5 cellular contexts compared by ENCODE assay signal in the genomic region with DNA sequence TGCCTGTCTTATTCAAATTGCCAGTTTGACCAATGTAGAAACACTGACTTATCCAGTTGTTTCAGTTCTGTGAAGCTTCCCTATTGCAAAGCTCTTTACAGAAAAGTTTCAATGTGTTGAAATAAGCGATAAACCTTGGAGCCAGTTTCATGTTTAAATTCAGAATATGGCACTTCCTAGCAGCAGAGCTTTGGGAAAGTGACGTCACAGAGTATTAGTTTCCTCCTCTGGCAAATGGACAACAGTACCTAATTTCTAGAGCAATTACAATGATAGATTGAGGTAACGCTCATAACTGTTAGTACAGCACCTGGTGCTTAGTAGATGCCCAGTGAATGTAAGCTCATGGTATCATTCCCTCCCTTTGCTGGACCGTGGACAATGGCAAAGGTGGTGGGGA.
"Had no signal": no experiment of that assay in that cellular context is flagged by ENCODE, and none has a peak within 500 bp of the region (broad histone marks: within the 10 kb centered on the region; RNA-seq: fewer than 3 reads in every experiment).

No MANE protein-coding gene starts in this region.

- DNase-seq: IMR-90, KBM-7 had no signal

- ATAC-seq: K562 had no signal

- H3K27ac ChIP-seq: HL-60 had no signal

- H3K4me3 ChIP-seq: K562 had no signal

- FAIRE-seq: HTR-8/SVneo, K562 had no signal
